ENCODE assay signal across 10 cellular contexts in the genomic region with DNA sequence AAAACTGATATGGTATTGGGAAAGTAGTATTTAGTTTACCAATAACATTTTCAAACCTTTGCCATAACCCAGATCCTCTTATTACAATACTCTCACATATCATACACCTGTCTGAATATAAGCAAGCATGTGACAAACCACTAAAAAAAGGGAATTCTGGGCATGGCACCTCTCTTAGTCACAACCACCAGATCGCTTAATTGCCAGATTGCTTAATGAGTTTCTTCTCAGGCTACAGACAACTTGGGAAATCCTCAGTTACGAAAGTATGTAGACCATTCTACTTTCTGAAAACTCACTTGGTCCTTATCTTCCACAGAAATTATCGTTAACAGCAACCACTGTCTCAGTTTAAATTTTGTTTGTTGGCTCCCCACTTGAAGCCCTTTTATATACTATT. TPM values are rescaled to one million over a fixed set of nuclear protein-coding genes. Genes with fewer than 3 reads are reported as not detected.
DNase-seq lines count a peak whose midpoint lies in the region; ATAC-seq and TF ChIP-seq lines count a peak whose summit lies in the region.
"Had no signal": no experiment of that assay in that cellular context is flagged by ENCODE, and none has a peak within 500 bp of the region (broad histone marks: within the 10 kb centered on the region; RNA-seq: fewer than 3 reads in every experiment).

No MANE protein-coding gene starts in this region.

- TF ChIP-seq CTCF in fibroblast of lung (conservative IDR thresholded peaks at IDR 0.05 in 1 of 2, IDR thresholded peaks at IDR 0.05 in 1 of 2; ENCODE audit: low read depth in 1 of 2, low read length in 2 of 2): no peak
- TF ChIP-seq CTCF in smooth muscle cell (IDR thresholded peaks at IDR 0.05; ENCODE audit: borderline replicate concordance, insufficient read depth, poor library complexity, severe bottlenecking): no peak

- H3K9me3 ChIP-seq in fibroblast of lung (ENCODE audit: control insufficient read depth, insufficient read depth, low read depth, low read length): no peaks in the 10 kb centered on the region
- no peaks in the 10 kb centered on the region for H3K9me3 ChIP-seq in smooth muscle cell (replicated peaks; ENCODE audit: low read depth)
- H3K9me3 ChIP-seq: testis had no signal

- H4K20me1 ChIP-seq in fibroblast of lung (ENCODE audit: control insufficient read depth, extremely low read depth, insufficient read depth, low read length) (no peaks in the 10 kb centered on the region), smooth muscle cell (ENCODE audit: low read depth) (peaks cover 11% of the 10 kb centered on the region)

- DNase-seq in NCI-H82 (lab: John Stamatoyannopoulos, UW) (peak; percentile 4), NCI-H82 treated with DMSO at 0.1 percent for 48 hours (lab: John Stamatoyannopoulos, UW; ENCODE audit: unreplicated experiment) (no peak), SKM-1 treated with dmso at 0.1 percent for 144 hours (lab: John Stamatoyannopoulos, UW; ENCODE audit: unreplicated experiment) (peak; percentile 63), fibroblast of lung (ENCODE audit: low read depth in 2 of 2) (peak in 1 of 2 donors; percentile 61), smooth muscle cell (lab: John Stamatoyannopoulos, UW; ENCODE audit: unreplicated experiment) (no peak), DMS53 (lab: John Stamatoyannopoulos, UW) (no peak), G401 (ENCODE audit: low spot score) (no peak)
- DNase-seq: testis had no signal

- in situ Hi-C loops in G401 (cut with HindIII; ENCODE audit: low sequenced_read_pairs): no loop called here

- H3K4me2 ChIP-seq in fibroblast of lung (ENCODE audit: extremely low read depth, insufficient read depth, low read length): peak overlapping the region; percentile 84
- H3K4me2 ChIP-seq in smooth muscle cell: peak overlapping the region; percentile 96

- no peak for ATAC-seq in GM18867 (IDR thresholded peaks at IDR 0.05; ENCODE audit: unreplicated experiment)

- peaks cover 4% of the 10 kb centered on the region for H3F3A ChIP-seq in smooth muscle cell (ENCODE audit: low read depth)

- H3K36me3 ChIP-seq in fibroblast of lung (ENCODE audit: control insufficient read depth, insufficient read depth, low read length): peaks cover 2% of the 10 kb centered on the region
- no peaks in the 10 kb centered on the region for H3K36me3 ChIP-seq in smooth muscle cell (ENCODE audit: low read depth)

- no peak overlapping the region for H2AFZ ChIP-seq in fibroblast of lung (ENCODE audit: low read length)
- no peak overlapping the region for H2AFZ ChIP-seq in smooth muscle cell (ENCODE audit: low read depth)

- H3K27ac ChIP-seq in fibroblast of lung (ENCODE audit: insufficient read depth, low read length) (no peak overlapping the region), smooth muscle cell (ENCODE audit: low read depth) (peak overlapping the region; percentile 97)
- H3K27ac ChIP-seq: 22Rv1, testis had no signal

- H3K79me2 ChIP-seq in fibroblast of lung (ENCODE audit: control insufficient read depth, insufficient read depth, low read length) (peaks cover 42% of the 10 kb centered on the region), smooth muscle cell (ENCODE audit: low read depth) (peaks cover 49% of the 10 kb centered on the region)

- H3K4me1 ChIP-seq in fibroblast of lung (ENCODE audit: control insufficient read depth, extremely low read depth, insufficient read depth, low read length): no peaks in the 10 kb centered on the region
- peaks cover 26% of the 10 kb centered on the region for H3K4me1 ChIP-seq in smooth muscle cell (ENCODE audit: low read depth)

- H3K9ac ChIP-seq in fibroblast of lung (ENCODE audit: insufficient read depth, low read length) (no peak overlapping the region), smooth muscle cell (ENCODE audit: low read depth) (no peak overlapping the region)

- WGBS in smooth muscle cell (ENCODE audit: low lambda C conversion rate): 54% methylated on average over 3 of the region's 3 CpGs

- H3K4me3 ChIP-seq in fibroblast of lung (replicated peaks in 1 of 4; ENCODE audit: control extremely low read depth in 1 of 4, insufficient read depth in 1 of 4, low read depth in 3 of 4, low read length in 4 of 4) (peak overlapping the region in 3 of 4 experiments; percentile 70 to 87 (median 82)), smooth muscle cell (peak overlapping the region; percentile 90)

- H3K27me3 ChIP-seq in fibroblast of lung (ENCODE audit: control insufficient read depth, insufficient read depth, low read length): no peaks in the 10 kb centered on the region
- H3K27me3 ChIP-seq in smooth muscle cell (ENCODE audit: low read depth): no peaks in the 10 kb centered on the region
- H3K27me3 ChIP-seq: testis had no signal

RNA-seq across cellular contexts. Expression of gene NAF1, which starts 2.1 kb away (rescaled TPM):
- total RNA-seq in fibroblast of lung: 6.7 and 8.8 TPM in 2 replicates
- polyA plus RNA-seq in fibroblast of lung: 5.2 and 6.6 TPM in 2 replicates
- polyA plus RNA-seq in fibroblast of lung (2012): 6.0 and 7.0 TPM in 2 replicates
- polyA minus RNA-seq in fibroblast of lung (ENCODE audit: low replicate concordance): 0.85 and 7.0 TPM in 2 replicates
- 13.9 and 21.9 TPM in 2 replicates for total RNA-seq in smooth muscle cell
- polyA plus RNA-seq in smooth muscle cell: 8.3 and 9.4 TPM in 2 replicates
- 9.0 and 12.7 TPM in 2 replicates for total RNA-seq in G401 (2014; rRNA removed; shearing (Covaris generic))

Comparison
In these comparisons a context has a peak if more than half of its experiments do, and no peak if none do; other contexts are left out.
1. DNase-seq: peak in NCI-H82 (single experiment) and SKM-1 treated with dmso at 0.1 percent for 144 hours (single experiment); none in NCI-H82 treated with DMSO at 0.1 percent for 48 hours (single experiment), smooth muscle cell (single experiment), DMS53 (single experiment) and G401 (single experiment).